10 cellular contexts compared by ENCODE assay signal in genomic region chr5:23820764-23821471, GRCh38.
DNase-seq lines count a peak whose midpoint lies in the region; ATAC-seq and TF ChIP-seq lines count a peak whose summit lies in the region.
"Had no signal": no experiment of that assay in that cellular context is flagged by ENCODE, and none has a peak within 500 bp of the region (broad histone marks: within the 10 kb centered on the region; RNA-seq: fewer than 3 reads in every experiment).

No MANE protein-coding gene starts in this region.

- H3K27me3 ChIP-seq in kidney epithelial cell (ENCODE audit: control insufficient read depth, insufficient read depth, low read length): no peaks in the 10 kb centered on the region

- peak; percentile 8 for DNase-seq in Calu3
- DNase-seq in LoVo (ENCODE audit: low spot score): peak; percentile 56
- peak; percentile 37 for DNase-seq in SKM-1 treated with dmso at 0.1 percent for 144 hours (lab: John Stamatoyannopoulos, UW; ENCODE audit: unreplicated experiment)
- peak; percentile 32 for DNase-seq in kidney epithelial cell (ENCODE audit: low read depth)
- DNase-seq in posterior vena cava (ENCODE audit: low spot score): no peak

- no peaks in the 10 kb centered on the region for H3K9me3 Mint-ChIP-seq in Calu3 (ENCODE audit: low read depth, unreplicated experiment)
- H3K9me3 Mint-ChIP-seq: dendritic cell treated with granulocyte-macrophage colony-stimulating factor and Interleukin-4, amounts not matched to agents 40 ng/mL and 50 ng/mL, for 4 days had no signal

- no peaks in the 10 kb centered on the region for H3K36me3 ChIP-seq in kidney epithelial cell (ENCODE audit: control insufficient read depth, insufficient read depth, low read length)
- H3K36me3 ChIP-seq: HAP-1 had no signal

- no TSS peak for BruUV-seq in Calu3 (replicated peaks; lab: Mats Ljungman, UMichigan)

- ATAC-seq in HG03460 (IDR thresholded peaks at IDR 0.05; ENCODE audit: unreplicated experiment) (no peak), GM21381 (IDR thresholded peaks at IDR 0.05; ENCODE audit: unreplicated experiment) (no peak), GM18867 (IDR thresholded peaks at IDR 0.05; ENCODE audit: unreplicated experiment) (no peak)

- H3K4me3 Mint-ChIP-seq in Calu3 (ENCODE audit: low read depth, unreplicated experiment): no peak overlapping the region
- H3K4me3 Mint-ChIP-seq: dendritic cell treated with granulocyte-macrophage colony-stimulating factor and Interleukin-4, amounts not matched to agents 40 ng/mL and 50 ng/mL, for 4 days had no signal

- no peak overlapping the region for H3K4me3 ChIP-seq in kidney epithelial cell (ENCODE audit: low read depth, low read length)
- H3K4me3 ChIP-seq: HAP-1 had no signal

- no peaks in the 10 kb centered on the region for H3K36me3 Mint-ChIP-seq in Calu3 (ENCODE audit: insufficient read depth, unreplicated experiment)

- intact Hi-C loops in Calu3 (cut with micrococcal nuclease; ENCODE audit: unreplicated experiment): loop anchor here (1.0 kb wide), 2 partner anchors 173 to 289 kb away; no protein-coding TSS in a partner anchor
- intact Hi-C loops in posterior vena cava (cut with DNase I): no loop called here

- H3K4me1 Mint-ChIP-seq in Calu3 (ENCODE audit: low read depth, unreplicated experiment): peaks cover 8% of the 10 kb centered on the region

- CTCF ChIA-PET in Calu3 (lab: Charles Lee): interaction anchor here (0.6 to 1.7 kb wide), 4 partner anchors 19 to 707 kb away, joined by 3 to 6 read pairs (median 5); no protein-coding TSS in a partner anchor

- no peaks in the 10 kb centered on the region for H3K27me3 Mint-ChIP-seq in Calu3 (ENCODE audit: unreplicated experiment)
- H3K27me3 Mint-ChIP-seq: dendritic cell treated with granulocyte-macrophage colony-stimulating factor and Interleukin-4, amounts not matched to agents 40 ng/mL and 50 ng/mL, for 4 days had no signal

- H3K27ac Mint-ChIP-seq in Calu3 (ENCODE audit: unreplicated experiment): no peak overlapping the region
- H3K27ac Mint-ChIP-seq: dendritic cell treated with granulocyte-macrophage colony-stimulating factor and Interleukin-4, amounts not matched to agents 40 ng/mL and 50 ng/mL, for 4 days had no signal

- TF ChIP-seq CTCF in Calu3 (IDR thresholded peaks at IDR 0.05; ENCODE audit: unreplicated experiment) (peak; percentile 25), kidney epithelial cell (IDR thresholded peaks at IDR 0.05; ENCODE audit: insufficient read depth, low read length, poor library complexity, severe bottlenecking) (peak; percentile 72)
